18 cellular contexts compared by ENCODE assay signal in genomic region chr4:10275696-10276095, GRCh38.
DNase-seq lines count a peak whose midpoint lies in the region; ATAC-seq and FAIRE-seq lines count a peak whose summit lies in the region.
"Had no signal": no experiment of that assay in that cellular context is flagged by ENCODE, and none has a peak within 500 bp of the region (broad histone marks: within the 10 kb centered on the region; RNA-seq: fewer than 3 reads in every experiment).

No MANE protein-coding gene starts in this region.

- H3K79me2 ChIP-seq in mesendoderm (ENCODE audit: control insufficient read depth, insufficient read depth, low read length) = no peaks in the 10 kb centered on the region

- H2AK5ac ChIP-seq in mesendoderm (ENCODE audit: low read length) = no peak overlapping the region

- no peak overlapping the region for H3K9ac ChIP-seq in BLaER1 treated with 17β-estradiol and CSF1 and Interleukin-3, amounts not matched to agents 10 nM and 100 nM
- H3K9ac ChIP-seq in mesendoderm (ENCODE audit: low read length) = no peak overlapping the region

- H3K36me3 ChIP-seq in BLaER1 treated with 17β-estradiol and CSF1 and Interleukin-3, amounts not matched to agents 10 nM and 100 nM = no peaks in the 10 kb centered on the region
- no peaks in the 10 kb centered on the region for H3K36me3 ChIP-seq in mesendoderm (ENCODE audit: control insufficient read depth, insufficient read depth, low read length)
- H3K36me3 ChIP-seq: HAP-1, SJCRH30 had no signal

- FAIRE-seq in RCC 7860 (lab: Jason Lieb, UNC) = no peak
- FAIRE-seq: A549 had no signal

- H2BK15ac ChIP-seq in mesendoderm (replicated peaks; ENCODE audit: low read depth) = no peak overlapping the region

- no peak overlapping the region for H3K27ac ChIP-seq in BLaER1 treated with 17β-estradiol and CSF1 and Interleukin-3, amounts not matched to agents 10 nM and 100 nM
- H3K27ac ChIP-seq in mesendoderm (ENCODE audit: low read depth, low read length) = no peak overlapping the region
- H3K27ac ChIP-seq: A549, SJCRH30 had no signal

- H3K27me3 Mint-ChIP-seq in T-helper 2 cell treated with Interferon-gamma antibody and Interleukin-4, amounts not matched to agents 5 μg/mL and 100 μg/mL, for 36 hours (ENCODE audit: low read depth) = no peaks in the 10 kb centered on the region

- no peak overlapping the region for H2BK120ac ChIP-seq in mesendoderm (ENCODE audit: low read depth, low read length)

- ATAC-seq in HG03354 (IDR thresholded peaks at IDR 0.05; ENCODE audit: poor library complexity, severe bottlenecking, unreplicated experiment) = no peak
- ATAC-seq: A549 had no signal

- H3K4me3 Mint-ChIP-seq in T-helper 2 cell treated with Interferon-gamma antibody and Interleukin-4, amounts not matched to agents 5 μg/mL and 100 μg/mL, for 36 hours = no peak overlapping the region
- H3K4me3 Mint-ChIP-seq: CD14-positive monocyte, IgD-negative memory B cell had no signal

- no peak overlapping the region for H3K27ac Mint-ChIP-seq in T-helper 2 cell treated with Interferon-gamma antibody and Interleukin-4, amounts not matched to agents 5 μg/mL and 100 μg/mL, for 36 hours
- H3K27ac Mint-ChIP-seq: CD14-positive monocyte, IgD-negative memory B cell had no signal

- no peaks in the 10 kb centered on the region for H3K9me3 Mint-ChIP-seq in T-helper 2 cell treated with Interferon-gamma antibody and Interleukin-4, amounts not matched to agents 5 μg/mL and 100 μg/mL, for 36 hours

- H3K4me2 ChIP-seq in BLaER1 treated with 17β-estradiol and CSF1 and Interleukin-3, amounts not matched to agents 10 nM and 100 nM = peak overlapping the region; percentile 24 to 54 (median 37)
- no peak overlapping the region for H3K4me2 ChIP-seq in mesendoderm (ENCODE audit: low read length)
- H3K4me2 ChIP-seq: A549 had no signal

- no peaks in the 10 kb centered on the region for H3K79me1 ChIP-seq in mesendoderm (ENCODE audit: low read length)

- H3K36me3 Mint-ChIP-seq in T-helper 2 cell treated with Interferon-gamma antibody and Interleukin-4, amounts not matched to agents 5 μg/mL and 100 μg/mL, for 36 hours (ENCODE audit: low read depth) = no peaks in the 10 kb centered on the region
- H3K36me3 Mint-ChIP-seq: CD14-positive monocyte, IgD-negative memory B cell had no signal

- H3K56ac ChIP-seq in mesendoderm (ENCODE audit: low read length) = no peak overlapping the region

- H4K8ac ChIP-seq in mesendoderm (ENCODE audit: low read depth, low read length) = no peak overlapping the region

- H3K27me3 ChIP-seq in BLaER1 treated with 17β-estradiol and CSF1 and Interleukin-3, amounts not matched to agents 10 nM and 100 nM = no peaks in the 10 kb centered on the region
- no peaks in the 10 kb centered on the region for H3K27me3 ChIP-seq in mesendoderm (ENCODE audit: insufficient read depth, low read length, poor library complexity)

- no peak overlapping the region for H3K23ac ChIP-seq in mesendoderm (ENCODE audit: low read length)

- no peak overlapping the region for H4K5ac ChIP-seq in mesendoderm (ENCODE audit: low read length)

- H3K4me1 ChIP-seq in BLaER1 treated with 17β-estradiol and CSF1 and Interleukin-3, amounts not matched to agents 10 nM and 100 nM = peaks cover 13 to 31% (median 21%) of the 10 kb centered on the region in 10 experiments; a peak in 19 of 20 replicates
- H3K4me1 ChIP-seq in mesendoderm (ENCODE audit: control insufficient read depth, low read depth, low read length) = no peaks in the 10 kb centered on the region
- H3K4me1 ChIP-seq: A549, HAP-1, SJCRH30 had no signal

- H3K4me1 Mint-ChIP-seq in T-helper 2 cell treated with Interferon-gamma antibody and Interleukin-4, amounts not matched to agents 5 μg/mL and 100 μg/mL, for 36 hours (ENCODE audit: low read depth) = no peaks in the 10 kb centered on the region
- H3K4me1 Mint-ChIP-seq: CD14-positive monocyte, IgD-negative memory B cell had no signal

- H3K4ac ChIP-seq in mesendoderm (ENCODE audit: low read depth, low read length) = no peak overlapping the region

- no peaks in the 10 kb centered on the region for H4K20me1 ChIP-seq in BLaER1 treated with 17β-estradiol and CSF1 and Interleukin-3, amounts not matched to agents 10 nM and 100 nM

- H3K9me3 ChIP-seq in BLaER1 treated with 17β-estradiol and CSF1 and Interleukin-3, amounts not matched to agents 10 nM and 100 nM (replicated peaks in 1 of 11) = peaks cover 0 to 4% (median 0%) of the 10 kb centered on the region in 11 experiments; a peak in 1 of 22 replicates
- H3K9me3 ChIP-seq: A549, HAP-1, SJCRH30 had no signal

- no peak overlapping the region for H3K18ac ChIP-seq in mesendoderm (ENCODE audit: low read length)

- H2BK5ac ChIP-seq in mesendoderm (ENCODE audit: low read length) = no peak overlapping the region

- WGBS in mesendoderm (ENCODE audit: extremely low coverage, insufficient coverage, low lambda C conversion rate) = no CpG with 5 or more reads among the region's 4 CpGs

- DNase-seq in AG08395 (ENCODE audit: low spot score) = peak; percentile 38
- DNase-seq in RCC 7860 (ENCODE audit: low spot score) = peak; percentile 44
- peak; percentile 53 for DNase-seq in myocyte (ENCODE audit: low read depth)
- DNase-seq in mesendoderm = no peak
- no peak for DNase-seq in T-helper 2 cell treated with Interferon-gamma antibody and Interleukin-4, amounts not matched to agents 5 μg/mL and 100 μg/mL, for 36 hours (ENCODE audit: low spot score)
- DNase-seq: DND-41, GDM1, NCI-H1105, NCI-H1694, NCI-H748 treated with DMSO at 0.1 percent for 48 hours, RPMI8226, SJCRH30 had no signal

- H3K4me3 ChIP-seq in BLaER1 treated with 17β-estradiol and CSF1 and Interleukin-3, amounts not matched to agents 10 nM and 100 nM = no peak overlapping the region
- H3K4me3 ChIP-seq in mesendoderm (ENCODE audit: low read length) = no peak overlapping the region
- H3K4me3 ChIP-seq: A549, HAP-1, SJCRH30 had no signal

Comparison
In these comparisons a context has a peak if more than half of its experiments do, and no peak if none do; other contexts are left out.
1. DNase-seq: peak in AG08395 (single experiment), RCC 7860 (single experiment) and myocyte (single experiment); none in mesendoderm (single experiment) and T-helper 2 cell treated with Interferon-gamma antibody and Interleukin-4, amounts not matched to agents 5 μg/mL and 100 μg/mL, for 36 hours (single experiment).